1 cellular context compared by ENCODE assay signal in the genomic region with DNA sequence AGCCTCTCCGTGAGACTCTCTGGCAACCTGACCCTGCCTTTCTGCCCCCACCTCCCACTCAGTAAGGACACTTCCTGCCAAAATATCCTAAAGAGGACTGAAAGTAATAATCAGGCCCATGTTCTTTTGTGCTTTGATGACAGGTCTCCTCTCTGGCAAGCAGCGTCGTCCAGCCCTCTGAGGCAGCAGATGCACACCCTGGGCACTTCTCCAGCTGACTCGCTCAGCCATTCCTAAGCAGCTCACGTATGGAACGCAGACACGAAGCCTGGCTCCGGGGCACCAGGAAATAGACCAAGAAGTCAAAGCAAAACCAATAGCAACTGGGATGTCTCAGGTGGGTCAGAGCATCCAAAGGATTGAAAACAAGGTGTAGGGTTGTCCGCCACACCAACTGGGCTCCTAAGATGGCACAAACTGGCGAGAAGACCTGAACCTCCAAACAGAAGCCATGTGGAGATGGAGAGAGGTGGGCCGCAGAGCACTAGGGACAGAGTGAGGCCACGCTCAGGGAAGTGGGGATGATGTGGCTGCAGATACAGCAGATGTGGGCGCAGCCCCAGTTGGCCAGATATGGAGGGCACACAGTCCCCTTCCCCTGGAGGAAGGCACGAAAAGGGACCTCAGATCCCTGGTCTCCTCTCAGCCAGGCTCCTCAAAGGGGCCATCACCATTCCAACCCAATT.
TF ChIP-seq lines count a peak whose summit lies in the region.

No MANE protein-coding gene starts in this region.

TF ChIP-seq in HepG2, 621 proteins besides CTCF, POLR2A, EP300 and RAD21 (continued from another document):
- TF ChIP-seq KLF9 (CRISPR knock-in tag; IDR thresholded peaks at IDR 0.05; ENCODE audit: low read depth) (no peak), GABPA (IDR thresholded peaks at IDR 0.05; ENCODE audit: low read depth, low read length) (no peak), GABPA (CRISPR knock-in tag; IDR thresholded peaks at IDR 0.05; ENCODE audit: low read depth) (no peak), NFYB (CRISPR knock-in tag; IDR thresholded peaks at IDR 0.05) (no peak), RBM39 (IDR thresholded peaks at IDR 0.05; ENCODE audit: low read depth, low read length, poor library complexity, severe bottlenecking) (no peak)
